28 cellular contexts compared by ENCODE assay signal in genomic region chr2:96197541-96198255, GRCh38. TPM values are rescaled to one million over a fixed set of nuclear protein-coding genes. Genes with fewer than 3 reads are reported as not detected.
A peak's percentile ranks its signal among the peaks of the same experiment; 100 is the strongest.
DNase-seq lines count a peak whose midpoint lies in the region; ATAC-seq, FAIRE-seq and TF ChIP-seq lines count a peak whose summit lies in the region.
"Had no signal": no experiment of that assay in that cellular context is flagged by ENCODE, and none has a peak within 500 bp of the region (broad histone marks: within the 10 kb centered on the region; RNA-seq: fewer than 3 reads in every experiment).

No MANE protein-coding gene starts in this region.

- peaks cover 2% of the 10 kb centered on the region for H4K20me1 ChIP-seq in keratinocyte (ENCODE audit: control insufficient read depth, extremely low read depth, insufficient read depth, low read length)

- peaks cover 20% of the 10 kb centered on the region for H3K4me1 ChIP-seq in HEK293 (ENCODE audit: control insufficient read depth, insufficient read depth, low read length)
- H3K4me1 ChIP-seq in keratinocyte (ENCODE audit: control insufficient read depth, extremely low read depth, insufficient read depth, low read length): peaks cover 21% of the 10 kb centered on the region

- H3K36me3 ChIP-seq in HEK293 (ENCODE audit: control insufficient read depth in 2 of 2, insufficient read depth in 1 of 2, low read length in 2 of 2) (peaks cover 21 to 28% of the 10 kb centered on the region in 2 experiments), keratinocyte (ENCODE audit: control insufficient read depth in 2 of 2, extremely low read depth in 1 of 2, insufficient read depth in 2 of 2, low read length in 2 of 2) (peaks cover 8 to 11% of the 10 kb centered on the region in 2 experiments)

- H3K9ac ChIP-seq in keratinocyte (ENCODE audit: control insufficient read depth, extremely low read depth, insufficient read depth, low read length): no peak overlapping the region
- H3K9ac ChIP-seq: neural progenitor cell had no signal

- H2AFZ ChIP-seq in keratinocyte (ENCODE audit: control insufficient read depth, low read length): no peak overlapping the region
- H2AFZ ChIP-seq: neural progenitor cell had no signal

- dilution Hi-C loops in keratinocyte (cut with MboI; ENCODE audit: extremely low pct_ligation_motif_present, low sequenced_read_pairs): no loop called here

- H3K27me3 ChIP-seq in keratinocyte (ENCODE audit: control insufficient read depth, extremely low read depth, insufficient read depth, low read length): no peaks in the 10 kb centered on the region
- H3K27me3 ChIP-seq: neural progenitor cell had no signal

- POLR2A ChIA-PET in HEK293 (lab: Yijun Ruan, JAX): no interaction called here

- no peak overlapping the region for H3K4me3 ChIP-seq in HEK293 (ENCODE audit: low read depth, low read length)
- H3K4me3 ChIP-seq in keratinocyte (ENCODE audit: control insufficient read depth in 2 of 3, extremely low read depth in 1 of 3, insufficient read depth in 2 of 3, low read depth in 1 of 3, low read length in 3 of 3): peak overlapping the region in 1 of 3 experiments; percentile 34
- H3K4me3 ChIP-seq: neural progenitor cell, SK-N-MC, skin epidermis had no signal

- CTCF ChIA-PET in HEK293 (lab: Yijun Ruan, JAX): no interaction called here

- peaks cover 87% of the 10 kb centered on the region for H3K79me2 ChIP-seq in keratinocyte (ENCODE audit: control insufficient read depth, insufficient read depth, low read length)

- H3K9me3 ChIP-seq in HEK293 (ENCODE audit: control insufficient read depth, insufficient read depth, low read depth, low read length) (no peaks in the 10 kb centered on the region), keratinocyte (ENCODE audit: control insufficient read depth, low read depth, low read length) (no peaks in the 10 kb centered on the region)

- H3K4me2 ChIP-seq in keratinocyte (ENCODE audit: control insufficient read depth, extremely low read depth, insufficient read depth, low read depth, low read length): peak overlapping the region; percentile 41
- H3K4me2 ChIP-seq: neural progenitor cell had no signal

- H3K9me1 ChIP-seq in keratinocyte (ENCODE audit: control insufficient read depth, extremely low read depth, insufficient read depth, low read length): no peaks in the 10 kb centered on the region

- peak; percentile 23 for DNase-seq in EH (ENCODE audit: low read depth)
- peak; percentile 45 for DNase-seq in amniotic epithelial cell (ENCODE audit: low read depth)
- no peak for DNase-seq in keratinocyte (ENCODE audit: low read depth, low spot score)
- DNase-seq in NK-92 treated with Interleukin-12 subunit alpha and Interleukin-12 subunit beta, amount 100 ng/mL, for 24 hours (lab: John Stamatoyannopoulos, UW): no peak
- DNase-seq in NCI-H1048 (lab: John Stamatoyannopoulos, UW): no peak
- DNase-seq in Right ventricle myocardium superior: no peak
- DNase-seq in UCSD-AML1 (lab: John Stamatoyannopoulos, UW; ENCODE audit: unreplicated experiment): no peak
- DNase-seq: activated CD4-positive, alpha-beta T cell treated with anti-CD3 and anti-CD28 coated beads, Interleukin-2, amount 50 U/mL, for 4 hours; activated naive CD4-positive, alpha-beta T cell; CD4-positive, CD25-positive, alpha-beta regulatory T cell; central memory CD4-positive, alpha-beta T cell; DMS 273 treated with DMSO at 0.1 percent for 48 hours; foreskin melanocyte; hippocampal formation; MM.1S; NCI-H1436; NCI-H2107; NCI-H510A; stimulated activated CD4-positive, alpha-beta T cell treated with anti-CD3 and anti-CD28 coated beads, Interleukin-4, amount 100 ng/mL, for 1 hour; stimulated activated naive CD8-positive, alpha-beta T cell treated with anti-CD3 and anti-CD28 coated beads, Interleukin-15, Interleukin-2, amounts not matched to agents 100 U/mL and 50 U/mL, for 24 hours; T-helper 2 cell had no signal

- H3K27ac ChIP-seq in HEK293 (ENCODE audit: extremely low read depth, low read depth, low read length) (no peak overlapping the region), keratinocyte (ENCODE audit: control insufficient read depth, insufficient read depth, low read length) (no peak overlapping the region)
- H3K27ac ChIP-seq: HL-60, neural progenitor cell, SK-N-MC, VCaP had no signal

- TF ChIP-seq CTCF in HEK293 (tag by site-specific recombination; IDR thresholded peaks at IDR 0.05) (no peak), keratinocyte (optimal IDR thresholded peaks at IDR 0.05 in 1 of 3, IDR thresholded peaks at IDR 0.05 in 1 of 3, conservative IDR thresholded peaks at IDR 0.05 in 1 of 3; ENCODE audit: extremely low read depth in 1 of 3, insufficient read depth in 2 of 3, low read length in 3 of 3) (no peak)

- ATAC-seq in Right ventricle myocardium superior (ENCODE audit: poor library complexity): no peak
- ATAC-seq: Panc1; stimulated activated naive CD8-positive, alpha-beta T cell treated with anti-CD3 and anti-CD28 coated beads, Interleukin-15, Interleukin-2, amounts not matched to agents 100 U/mL and 50 U/mL, for 24 hours had no signal

- intact Hi-C loops in Right ventricle myocardium superior (cut with DNase I): no loop called here

- FAIRE-seq in keratinocyte (lab: Jason Lieb, UNC): no peak

TF ChIP-seq in HEK293, 187 proteins besides CTCF, POLR2A, EP300 and RAD21:
- TF ChIP-seq ZNF146 (tag by site-specific recombination; IDR thresholded peaks at IDR 0.05) (peak; percentile 21; the same call in 1 of the 2 replicates), KLF10 (tag by site-specific recombination; IDR thresholded peaks at IDR 0.05) (no peak)
TF ChIP-seq in HEK293: peak in this region for 1.

RNA-seq across cellular contexts. Expression of gene STARD7, which starts 10.9 kb away (rescaled TPM):
- 44.8 to 84.6 TPM (median 73.4 TPM) in 3 replicates for polyA plus RNA-seq in keratinocyte
- 29.8 TPM for polyA plus RNA-seq in keratinocyte (2011; ENCODE audit: low read depth)
- polyA plus RNA-seq in keratinocyte (2011; cell fraction: cytosol; rRNA removed): 55.3 and 75.9 TPM in 2 replicates
- 50.8 and 61.7 TPM in 2 replicates for polyA plus RNA-seq in keratinocyte (2011; cell fraction: nucleus; rRNA removed)
- polyA plus RNA-seq in keratinocyte (2012; ENCODE audit: low replicate concordance): 36.6 and 67.5 TPM in 2 replicates
- polyA minus RNA-seq in keratinocyte: 35.4 to 80.6 TPM (median 49.0 TPM) in 3 replicates
- 69.3 TPM for polyA minus RNA-seq in keratinocyte (2011; cell fraction: cytosol; rRNA and poly(A)+ RNA removed)
- 38.5 and 64.8 TPM in 2 replicates for polyA minus RNA-seq in keratinocyte (2011; cell fraction: nucleus; rRNA and poly(A)+ RNA removed)
- total RNA-seq in Right ventricle myocardium superior: 179 TPM

RNA-seq across cellular contexts. Expression of gene DUSP2, which starts 52.5 kb away (rescaled TPM):
- polyA plus RNA-seq in keratinocyte: 0.79 to 2.1 TPM (median 1.2 TPM) in 3 replicates
- 0.77 TPM for polyA plus RNA-seq in keratinocyte (2011; ENCODE audit: low read depth)
- 0.80 and 1.7 TPM in 2 replicates for polyA plus RNA-seq in keratinocyte (2011; cell fraction: cytosol; rRNA removed)
- 1.2 and 2.3 TPM in 2 replicates for polyA plus RNA-seq in keratinocyte (2011; cell fraction: nucleus; rRNA removed)
- 1.1 and 4.7 TPM in 2 replicates for polyA plus RNA-seq in keratinocyte (2012; ENCODE audit: low replicate concordance)
- polyA minus RNA-seq in keratinocyte: 0.82 to 1.9 TPM (median 0.92 TPM) in 3 replicates
- polyA minus RNA-seq in keratinocyte (2011; cell fraction: cytosol; rRNA and poly(A)+ RNA removed): 3.8 TPM
- polyA minus RNA-seq in keratinocyte (2011; cell fraction: nucleus; rRNA and poly(A)+ RNA removed): 1.4 and 2.8 TPM in 2 replicates
- total RNA-seq in Right ventricle myocardium superior: 1.5 TPM

RNA-seq across cellular contexts. Expression of gene ASTL, which starts 59.4 kb away (rescaled TPM):
- not detected in 3 replicates for polyA plus RNA-seq in keratinocyte
- not detected for polyA plus RNA-seq in keratinocyte (2011; ENCODE audit: low read depth)
- polyA plus RNA-seq in keratinocyte (2011; cell fraction: cytosol; rRNA removed): not detected in 2 replicates
- not detected in 2 replicates for polyA plus RNA-seq in keratinocyte (2011; cell fraction: nucleus; rRNA removed)
- 0.13 TPM in 1 of 2 replicates, not detected in the other for polyA plus RNA-seq in keratinocyte (2012; ENCODE audit: low replicate concordance)
- not detected in 3 replicates for polyA minus RNA-seq in keratinocyte
- polyA minus RNA-seq in keratinocyte (2011; cell fraction: cytosol; rRNA and poly(A)+ RNA removed): not detected
- not detected in 2 replicates for polyA minus RNA-seq in keratinocyte (2011; cell fraction: nucleus; rRNA and poly(A)+ RNA removed)
- not detected for total RNA-seq in Right ventricle myocardium superior

Comparison
In these comparisons a context has a peak if more than half of its experiments do, and no peak if none do; other contexts are left out.
1. DNase-seq: peak in EH (single experiment) and amniotic epithelial cell (single experiment); none in keratinocyte (single experiment), NK-92 treated with Interleukin-12 subunit alpha and Interleukin-12 subunit beta, amount 100 ng/mL, for 24 hours (single experiment), NCI-H1048 (single experiment), Right ventricle myocardium superior (single experiment) and UCSD-AML1 (single experiment).